Comparison of ENCODE assay signal across 28 cellular contexts in genomic region chr6:43147289-43147688, GRCh38.
"Had no signal": no experiment of that assay in that cellular context is flagged by ENCODE, and none has a peak within 500 bp of the region (broad histone marks: within the 10 kb centered on the region; RNA-seq: fewer than 3 reads in every experiment).

No MANE protein-coding gene starts in this region.

- H3K27ac Mint-ChIP-seq: activated naive CD4-positive, alpha-beta T cell treated with anti-CD3 and anti-CD28 coated beads, Interleukin-2, amount 50 U/mL, for 24 hours; activated naive CD8-positive, alpha-beta T cell treated with anti-CD3 and anti-CD28 coated beads, Interleukin-2, amount 50 U/mL, for 24 hours; activated T-helper 2 cell treated with anti-CD3 and anti-CD28 coated beads, Interferon-gamma antibody, Interleukin-2, Interleukin-4, amounts not matched to agents 10 μg/mL and 5 μg/mL and 100 μg/mL, durations not matched to agents 14 hours and 24 hours and 36 hours; natural killer cell; stimulated activated naive B cell treated with anti-CD40 and anti-IgM and Interleukin-4, amounts not matched to agents 10 μg/mL and 1 μg/mL and 100 μg/mL, for 72 hours had no signal

- H3K27me3 Mint-ChIP-seq: activated naive CD4-positive, alpha-beta T cell treated with anti-CD3 and anti-CD28 coated beads, Interleukin-2, amount 50 U/mL, for 24 hours; activated naive CD8-positive, alpha-beta T cell treated with anti-CD3 and anti-CD28 coated beads, Interleukin-2, amount 50 U/mL, for 24 hours; stimulated activated naive B cell treated with anti-CD40 and anti-IgM and Interleukin-4, amounts not matched to agents 10 μg/mL and 1 μg/mL and 100 μg/mL, for 72 hours had no signal

- H3K9me3 ChIP-seq: breast epithelium, heart left ventricle, lower lobe of right lung, right lobe of liver, stomach, suprapubic skin, tibial artery had no signal

- H3K36me3 ChIP-seq: heart left ventricle, right lobe of liver, tibial artery had no signal

- H3K9me3 Mint-ChIP-seq: activated naive CD4-positive, alpha-beta T cell treated with anti-CD3 and anti-CD28 coated beads, Interleukin-2, amount 50 U/mL, for 24 hours; activated naive CD8-positive, alpha-beta T cell treated with anti-CD3 and anti-CD28 coated beads, Interleukin-2, amount 50 U/mL, for 24 hours; activated T-cell treated with anti-CD3 and anti-CD28 coated beads, Interleukin-2, amount 50 U/mL, for 4 hours; activated T-helper 2 cell treated with anti-CD3 and anti-CD28 coated beads, Interferon-gamma antibody, Interleukin-2, Interleukin-4, amounts not matched to agents 10 μg/mL and 5 μg/mL and 100 μg/mL, durations not matched to agents 14 hours and 24 hours and 36 hours; natural killer cell; stimulated activated naive B cell treated with anti-CD40 and anti-IgM and Interleukin-4, amounts not matched to agents 10 μg/mL and 1 μg/mL and 100 μg/mL, for 72 hours had no signal

- H3K27me3 ChIP-seq: breast epithelium, heart left ventricle, right lobe of liver, stomach, suprapubic skin, tibial artery had no signal

- H3K4me3 Mint-ChIP-seq: activated naive CD4-positive, alpha-beta T cell treated with anti-CD3 and anti-CD28 coated beads, Interleukin-2, amount 50 U/mL, for 24 hours; activated naive CD8-positive, alpha-beta T cell treated with anti-CD3 and anti-CD28 coated beads, Interleukin-2, amount 50 U/mL, for 24 hours; activated T-cell treated with anti-CD3 and anti-CD28 coated beads, Interleukin-2, amount 50 U/mL, for 4 hours; natural killer cell; stimulated activated naive B cell treated with anti-CD40 and anti-IgM and Interleukin-4, amounts not matched to agents 10 μg/mL and 1 μg/mL and 100 μg/mL, for 72 hours had no signal

- DNase-seq: activated CD4-positive, alpha-beta T cell treated with anti-CD3 and anti-CD28 coated beads for 48 hours; activated CD4-positive, alpha-beta T cell treated with anti-CD3 and anti-CD28 coated beads, Interleukin-2, amount 50 U/mL, for 48 hours; activated CD8-positive, alpha-beta memory T cell treated with anti-CD3 and anti-CD28 coated beads, Interleukin-2, amount 50 U/mL, for 4 hours; activated naive CD8-positive, alpha-beta T cell treated with anti-CD3 and anti-CD28 coated beads, Interleukin-2, amount 50 U/mL, for 24 hours; activated T-cell treated with anti-CD3 and anti-CD28 coated beads, Interleukin-2, amount 50 U/mL, for 4 hours; amygdala; central memory CD4-positive, alpha-beta T cell; dermis blood vessel endothelial cell; effector CD4-positive, alpha-beta T cell; erythroblast; lower lobe of right lung; mesenchymal stem cell; natural killer cell; right lobe of liver; small intestine; stimulated activated CD4-positive, alpha-beta T cell treated with anti-CD3 and anti-CD28 coated beads, Interleukin-1b, Interleukin-23, amount 100 ng/mL, for 48 hours; stimulated activated CD4-positive, alpha-beta T cell treated with anti-CD3 and anti-CD28 coated beads, Interleukin-4, amount 100 ng/mL, for 4 hours; stimulated activated CD8-positive, alpha-beta memory T cell treated with anti-CD3 and anti-CD28 coated beads, Interleukin-4, amount 100 ng/mL, for 48 hours; stimulated activated naive B cell treated with anti-CD40 and anti-IgM and Interleukin-4, amounts not matched to agents 10 μg/mL and 1 μg/mL and 100 μg/mL, for 72 hours; stomach; tibial artery; WERI-Rb-1 had no signal

- ATAC-seq: activated CD4-positive, CD25-positive, alpha-beta regulatory T cell treated with anti-CD3 and anti-CD28 coated beads, Interleukin-2, amount 50 U/mL, for 24 hours; activated naive CD8-positive, alpha-beta T cell treated with anti-CD3 and anti-CD28 coated beads, Interleukin-2, amount 50 U/mL, for 24 hours; activated T-cell treated with anti-CD3 and anti-CD28 coated beads, Interleukin-2, amount 50 U/mL, for 4 hours; heart left ventricle; lower lobe of right lung; natural killer cell; right lobe of liver; stimulated activated naive B cell treated with anti-CD40 and anti-IgM and Interleukin-4, amounts not matched to agents 10 μg/mL and 1 μg/mL and 100 μg/mL, for 72 hours had no signal

- H3K36me3 Mint-ChIP-seq: activated naive CD4-positive, alpha-beta T cell treated with anti-CD3 and anti-CD28 coated beads, Interleukin-2, amount 50 U/mL, for 24 hours; natural killer cell; stimulated activated naive B cell treated with anti-CD40 and anti-IgM and Interleukin-4, amounts not matched to agents 10 μg/mL and 1 μg/mL and 100 μg/mL, for 72 hours had no signal

- H3K4me3 ChIP-seq: breast epithelium, heart left ventricle, lower lobe of right lung, right lobe of liver, stomach, suprapubic skin, tibial artery had no signal

- H3K27ac ChIP-seq: breast epithelium, heart left ventricle, lower lobe of right lung, right lobe of liver, stomach, suprapubic skin, tibial artery, WERI-Rb-1 had no signal
